8 cellular contexts compared by ENCODE assay signal in genomic region chr11:67120881-67121710, GRCh38. TPM values are rescaled to one million over a fixed set of nuclear protein-coding genes. Genes with fewer than 3 reads are reported as not detected.
DNase-seq lines count a peak whose midpoint lies in the region; ATAC-seq and TF ChIP-seq lines count a peak whose summit lies in the region.

No MANE protein-coding gene starts in this region.

- intact Hi-C loops in heart right ventricle (cut with DNase I) (no loop called here), left ventricle myocardium superior (cut with micrococcal nuclease) (no loop called here), MCF 10A (cut with micrococcal nuclease) (loop anchor here (2.0 kb wide), 2 partner anchors 48 to 64 kb away; partner anchors contain the start of gene RHOD), lower lobe of right lung (cut with DNase I) (no loop called here), tibial artery (cut with DNase I; ENCODE audit: low total_unique reads) (no loop called here)

- no peaks in the 10 kb centered on the region for H3K27me3 Mint-ChIP-seq in MCF 10A (ENCODE audit: insufficient read depth, unreplicated experiment)

- H3K27ac ChIP-seq in heart right ventricle (peak overlapping the region in 8 of 10 donors; percentile 82 to 100 (median 98)), lower lobe of right lung (peak overlapping the region; percentile 96), tibial artery (peak overlapping the region; percentile 95 to 99)

- no peak for ATAC-seq in heart right ventricle
- ATAC-seq in left ventricle myocardium superior = no peak
- peak in 1 of 2 donors; percentile 7 for ATAC-seq in lower lobe of right lung
- no peak for ATAC-seq in HG02610 (IDR thresholded peaks at IDR 0.05; ENCODE audit: unreplicated experiment)
- no peak for ATAC-seq in HG03521 (IDR thresholded peaks at IDR 0.05; ENCODE audit: unreplicated experiment)

- TF ChIP-seq CTCF in heart right ventricle (IDR thresholded peaks at IDR 0.05) = no peak
- no peak for TF ChIP-seq CTCF in MCF 10A (IDR thresholded peaks at IDR 0.05; ENCODE audit: unreplicated experiment)
- no peak for TF ChIP-seq CTCF in lower lobe of right lung (IDR thresholded peaks at IDR 0.05)
- no peak for TF ChIP-seq CTCF in tibial artery (IDR thresholded peaks at IDR 0.05)

- CTCF ChIA-PET in MCF 10A (lab: Yijun Ruan, JAX) = interaction anchor here (0.6 to 1.0 kb wide), 5 partner anchors 37 to 142 kb away, joined by 3 to 5 read pairs (median 3); no protein-coding TSS in a partner anchor

- H3K4me3 ChIP-seq in heart right ventricle = peak overlapping the region; percentile 85 to 98 (median 94)
- peak overlapping the region; percentile 87 for H3K4me3 ChIP-seq in lower lobe of right lung
- peak overlapping the region; percentile 90 to 99 for H3K4me3 ChIP-seq in tibial artery

- WGBS in heart right ventricle, 2 donors = 8 to 11% methylated on average over 9 of the region's 9 CpGs

- no peaks in the 10 kb centered on the region for H3K27me3 ChIP-seq in heart right ventricle
- no peaks in the 10 kb centered on the region for H3K27me3 ChIP-seq in lower lobe of right lung (ENCODE audit: low read depth)
- H3K27me3 ChIP-seq in tibial artery = no peaks in the 10 kb centered on the region

- DNase-seq in heart right ventricle = peak in 1 of 2 donors; percentile 13
- DNase-seq in left ventricle myocardium superior = no peak
- DNase-seq in NOMO-1 (lab: John Stamatoyannopoulos, UW; ENCODE audit: unreplicated experiment in 2 of 2) = peak; percentile 96 to 99
- peak; percentile 54 for DNase-seq in MCF 10A (ENCODE audit: unreplicated experiment)
- no peak for DNase-seq in lower lobe of right lung
- peak; percentile 31 to 51 for DNase-seq in tibial artery

- H3K4me3 Mint-ChIP-seq in MCF 10A (ENCODE audit: unreplicated experiment) = peak overlapping the region; percentile 93

- H3K4me1 ChIP-seq in heart right ventricle = peaks cover 18 to 50% (median 26%) of the 10 kb centered on the region in 9 donors
- H3K4me1 ChIP-seq in lower lobe of right lung = peaks cover 51% of the 10 kb centered on the region
- H3K4me1 ChIP-seq in tibial artery = peaks cover 0 to 41% (median 16%) of the 10 kb centered on the region in 4 donors

- peaks cover 12% of the 10 kb centered on the region for H3K4me1 Mint-ChIP-seq in MCF 10A (ENCODE audit: insufficient read depth, unreplicated experiment)

- peaks cover 0 to 43% (median 4%) of the 10 kb centered on the region in 9 donors for H3K36me3 ChIP-seq in heart right ventricle
- H3K36me3 ChIP-seq in lower lobe of right lung = peaks cover 27% of the 10 kb centered on the region
- peaks cover 0 to 8% (median 6%) of the 10 kb centered on the region in 3 donors for H3K36me3 ChIP-seq in tibial artery

- H3K9me3 ChIP-seq in heart right ventricle = no peaks in the 10 kb centered on the region
- no peaks in the 10 kb centered on the region for H3K9me3 ChIP-seq in lower lobe of right lung
- H3K9me3 ChIP-seq in tibial artery = no peaks in the 10 kb centered on the region

- peak overlapping the region; percentile 88 for H3K27ac Mint-ChIP-seq in MCF 10A (ENCODE audit: low read depth, unreplicated experiment)

- H3K9me3 Mint-ChIP-seq in MCF 10A (ENCODE audit: unreplicated experiment) = no peaks in the 10 kb centered on the region

- POLR2A ChIA-PET in MCF 10A (lab: Yijun Ruan, JAX) = interaction anchor here (0.5 to 4.5 kb wide), 12 partner anchors 10 to 352 kb away, joined by 3 to 52 read pairs (median 3); partner anchors contain the start of gene RHOD

- H3K36me3 Mint-ChIP-seq in MCF 10A (ENCODE audit: insufficient read depth, unreplicated experiment) = peaks cover 45% of the 10 kb centered on the region

- no TSS peak for BruUV-seq in MCF 10A (replicated peaks; lab: Mats Ljungman, UMichigan)

RNA-seq across cellular contexts. Expression of gene KDM2A, which starts 2.0 kb away (rescaled TPM):
- total RNA-seq in heart right ventricle (10 to 100 TPM; 31.3 to 45.7 (median 37.5) TPM), left ventricle myocardium superior (37.5 TPM), MCF 10A (2022) (63.8 and 64.5 TPM in 2 replicates), lower lobe of right lung (80.5 TPM)
- 10 to 100 TPM; 16.5 to 29.5 TPM for polyA plus RNA-seq in heart right ventricle

Comparison
In these comparisons a context has a peak if more than half of its experiments do, and no peak if none do; other contexts are left out.
1. DNase-seq: peak in NOMO-1 (2 of 2), MCF 10A (single experiment) and tibial artery (2 of 2); none in left ventricle myocardium superior (single experiment) and lower lobe of right lung (single experiment).
2. Peak in every context shown above with its lines, with median percentiles within 50 percentile points of each other: H3K27ac ChIP-seq and H3K4me3 ChIP-seq.